Comparison of ENCODE assay signal across 8 cellular contexts in the genomic region with DNA sequence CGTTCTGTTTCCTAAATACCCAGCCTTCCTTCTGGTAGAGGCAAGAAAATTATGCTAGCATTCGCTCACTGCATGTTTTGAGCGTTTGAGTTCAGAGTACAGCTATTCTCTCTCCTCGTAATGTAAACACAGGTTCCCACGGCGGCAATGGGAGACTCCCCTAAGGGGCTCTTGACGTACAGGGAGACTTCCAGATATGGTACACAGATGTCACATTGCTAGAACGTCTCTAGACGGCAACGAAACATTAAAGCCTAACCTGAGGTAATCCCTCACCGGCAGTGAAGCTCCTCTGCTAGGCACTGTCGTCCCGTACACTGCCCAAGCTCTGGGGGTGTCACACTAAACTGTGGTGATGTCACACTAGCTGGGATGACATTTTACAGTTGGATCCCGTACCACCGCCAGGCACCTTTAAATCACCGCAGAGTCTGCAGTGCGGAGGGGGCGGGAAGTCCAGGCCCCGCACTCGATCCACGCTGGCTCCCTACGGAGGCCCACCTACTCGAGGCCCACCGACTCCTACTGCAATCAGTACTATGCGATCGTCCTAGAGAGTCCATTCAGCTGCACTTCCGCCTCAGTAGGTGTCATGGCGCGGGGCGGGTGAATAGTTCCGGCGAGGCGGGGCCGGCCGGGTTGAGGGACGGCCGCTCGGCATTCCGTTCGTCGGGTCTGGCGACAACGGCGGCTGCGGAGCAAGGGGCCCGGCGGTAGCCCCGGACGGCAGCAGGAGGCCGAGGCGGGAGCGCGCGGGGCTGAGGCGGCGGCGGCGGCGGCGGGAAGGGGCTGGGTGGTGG. TPM values are rescaled to one million over a fixed set of nuclear protein-coding genes. Genes with fewer than 3 reads are reported as not detected.
DNase-seq lines count a peak whose midpoint lies in the region; ATAC-seq and FAIRE-seq lines count a peak whose summit lies in the region.

A gene (plus strand): TSS at position 375 of the 800 bp plus-strand sequence.

- intact Hi-C loops in left ventricle myocardium superior (cut with micrococcal nuclease), result no loop called here

- ATAC-seq in GM18499 (IDR thresholded peaks at IDR 0.05; ENCODE audit: insufficient read depth, unreplicated experiment), result peak; percentile 39
- peak; percentile 73 for ATAC-seq in HG02885 (IDR thresholded peaks at IDR 0.05; ENCODE audit: poor library complexity, unreplicated experiment)
- ATAC-seq in left ventricle myocardium superior, result peak; percentile 94

- peak within 1 kb of the TSS; percentile 66 for H3K27ac ChIP-seq in angular gyrus (ENCODE audit: low read depth, low read length)

- FAIRE-seq in urothelium cell line (lab: Jason Lieb, UNC), result peak; percentile 32

- peak; percentile 88 for DNase-seq in NCI-H1694 treated with DMSO at 0.1 percent for 48 hours (lab: John Stamatoyannopoulos, UW)
- peak; percentile 81 to 95 (median 88) for DNase-seq in T-helper 2 cell
- DNase-seq in left ventricle myocardium superior, result peak; percentile 96
- peak; percentile 58 for DNase-seq in pulmonary artery endothelial cell (ENCODE audit: low read depth, low spot score)
- DNase-seq in urothelium cell line (ENCODE audit: low spot score), result peak; percentile 96

RNA-seq across cellular contexts. Expression of the gene that starts here (rescaled TPM):
- total RNA-seq in left ventricle myocardium superior, result 52.2 TPM
- 34.8 and 42.7 TPM in 2 replicates for total RNA-seq in pulmonary artery endothelial cell

Comparison
In these comparisons a context has a peak if more than half of its experiments do, and no peak if none do; other contexts are left out.
1. Peak in every context shown above with its lines: DNase-seq, ATAC-seq and H3K27ac ChIP-seq.
2. ATAC-seq: peak in every context shown above with its lines; median percentile 94 in left ventricle myocardium superior; 73 in HG02885; 39 in GM18499.